In genomic region chr3:94520364-94520763, GRCh38 we compare ENCODE assay signal across 22 cellular contexts.
"Had no signal": no experiment of that assay in that cellular context is flagged by ENCODE, and none has a peak within 500 bp of the region (broad histone marks: within the 10 kb centered on the region; RNA-seq: fewer than 3 reads in every experiment).

No MANE protein-coding gene starts in this region.

- FAIRE-seq: RCC 7860 had no signal

- H3K4me3 Mint-ChIP-seq: activated CD4-positive, alpha-beta T cell treated with anti-CD3 and anti-CD28 coated beads for 36 hours; activated CD8-positive, alpha-beta T cell treated with anti-CD3 and anti-CD28 coated beads for 36 hours; activated naive CD4-positive, alpha-beta T cell treated with anti-CD3 and anti-CD28 coated beads, Interleukin-2, amount 10 ng/mL, durations not matched to agents 7 days and 5 days; activated naive CD8-positive, alpha-beta T cell treated with anti-CD3 and anti-CD28 coated beads for 36 hours; activated T-cell treated with anti-CD3 and anti-CD28 coated beads, Interleukin-2, amount 50 U/mL, for 72 hours had no signal

- H3K9me3 Mint-ChIP-seq: activated CD8-positive, alpha-beta T cell treated with anti-CD3 and anti-CD28 coated beads for 36 hours; activated naive CD4-positive, alpha-beta T cell treated with anti-CD3 and anti-CD28 coated beads, Interleukin-2, amount 10 ng/mL, durations not matched to agents 7 days and 5 days; activated T-cell treated with anti-CD3 and anti-CD28 coated beads, Interleukin-2, amount 50 U/mL, for 72 hours; activated T-helper 2 cell treated with anti-CD3 and anti-CD28 coated beads, Interferon-gamma antibody, Interleukin-2, Interleukin-4, amounts not matched to agents 10 μg/mL and 5 μg/mL and 100 μg/mL, durations not matched to agents 14 hours and 24 hours and 36 hours had no signal

- DNase-seq: activated CD4-positive, alpha-beta T cell treated with anti-CD3 and anti-CD28 coated beads for 36 hours; activated CD8-positive, alpha-beta memory T cell treated with anti-CD3 and anti-CD28 coated beads, Interleukin-2, amount 50 U/mL, for 4 hours; activated CD8-positive, alpha-beta T cell treated with anti-CD3 and anti-CD28 coated beads for 36 hours; activated gamma-delta T cell treated with Interleukin-2 at 50 U/mL for 16 hours; activated naive CD4-positive, alpha-beta T cell treated with anti-CD3 and anti-CD28 coated beads, Interleukin-2, amount 10 ng/mL, durations not matched to agents 7 days and 5 days; activated naive CD8-positive, alpha-beta T cell treated with anti-CD3 and anti-CD28 coated beads for 36 hours; activated T-cell treated with anti-CD3 and anti-CD28 coated beads, Interleukin-2, amount 50 U/mL, for 72 hours; brain microvascular endothelial cell; Kasumi-1; KBM-7; NCI-H1105 treated with DMSO at 0.1 percent for 48 hours; NCI-H1436 treated with DMSO at 0.1 percent for 48 hours; NCI-H187; NCI-H2081; NCI-H524; PC-3; SIG-M5; T-helper 1 cell; WERI-Rb-1 had no signal

- H3K27me3 ChIP-seq: brain microvascular endothelial cell had no signal

- H3K27ac ChIP-seq: brain microvascular endothelial cell, SK-N-MC, WERI-Rb-1 had no signal

- H3K27ac Mint-ChIP-seq: activated CD4-positive, alpha-beta T cell treated with anti-CD3 and anti-CD28 coated beads for 36 hours; activated CD8-positive, alpha-beta T cell treated with anti-CD3 and anti-CD28 coated beads for 36 hours; activated naive CD4-positive, alpha-beta T cell treated with anti-CD3 and anti-CD28 coated beads, Interleukin-2, amount 10 ng/mL, durations not matched to agents 7 days and 5 days; activated naive CD8-positive, alpha-beta T cell treated with anti-CD3 and anti-CD28 coated beads for 36 hours; activated T-cell treated with anti-CD3 and anti-CD28 coated beads, Interleukin-2, amount 50 U/mL, for 72 hours; activated T-helper 2 cell treated with anti-CD3 and anti-CD28 coated beads, Interferon-gamma antibody, Interleukin-2, Interleukin-4, amounts not matched to agents 10 μg/mL and 5 μg/mL and 100 μg/mL, durations not matched to agents 14 hours and 24 hours and 36 hours had no signal

- H3K36me3 ChIP-seq: brain microvascular endothelial cell, WERI-Rb-1 had no signal

- ATAC-seq: activated CD4-positive, alpha-beta T cell treated with anti-CD3 and anti-CD28 coated beads for 36 hours; activated CD8-positive, alpha-beta T cell treated with anti-CD3 and anti-CD28 coated beads for 36 hours; activated T-cell treated with anti-CD3 and anti-CD28 coated beads, Interleukin-2, amount 50 U/mL, for 72 hours; PC-3 had no signal

- H3K4me3 ChIP-seq: SK-N-MC had no signal

- H3K27me3 Mint-ChIP-seq: activated CD4-positive, alpha-beta T cell treated with anti-CD3 and anti-CD28 coated beads for 36 hours; activated CD8-positive, alpha-beta T cell treated with anti-CD3 and anti-CD28 coated beads for 36 hours; activated naive CD4-positive, alpha-beta T cell treated with anti-CD3 and anti-CD28 coated beads, Interleukin-2, amount 10 ng/mL, durations not matched to agents 7 days and 5 days; activated naive CD8-positive, alpha-beta T cell treated with anti-CD3 and anti-CD28 coated beads for 36 hours had no signal

- H3K4me1 Mint-ChIP-seq: activated CD4-positive, alpha-beta T cell treated with anti-CD3 and anti-CD28 coated beads for 36 hours; activated naive CD4-positive, alpha-beta T cell treated with anti-CD3 and anti-CD28 coated beads, Interleukin-2, amount 10 ng/mL, durations not matched to agents 7 days and 5 days; activated naive CD8-positive, alpha-beta T cell treated with anti-CD3 and anti-CD28 coated beads for 36 hours had no signal

- H3K36me3 Mint-ChIP-seq: activated naive CD4-positive, alpha-beta T cell treated with anti-CD3 and anti-CD28 coated beads, Interleukin-2, amount 10 ng/mL, durations not matched to agents 7 days and 5 days; activated naive CD8-positive, alpha-beta T cell treated with anti-CD3 and anti-CD28 coated beads for 36 hours had no signal
